32 cellular contexts compared by ENCODE assay signal in genomic region chr1:174224641-174225040, GRCh38.
"Had no signal": no experiment of that assay in that cellular context is flagged by ENCODE, and none has a peak within 500 bp of the region (broad histone marks: within the 10 kb centered on the region; RNA-seq: fewer than 3 reads in every experiment).

No MANE protein-coding gene starts in this region.

- H3K4me2 ChIP-seq: PC-9 had no signal

- H2AFZ ChIP-seq: PC-9 had no signal

- H3K27ac ChIP-seq: brain microvascular endothelial cell, PC-9, RWPE1, WERI-Rb-1 had no signal

- H3K4me3 ChIP-seq: PC-9 had no signal

- H3K36me3 ChIP-seq: brain microvascular endothelial cell had no signal

- H3K27me3 ChIP-seq: brain microvascular endothelial cell had no signal

- DNase-seq: activated CD4-positive, alpha-beta memory T cell treated with anti-CD3 and anti-CD28 coated beads, Interleukin-2, amount 10 ng/mL, durations not matched to agents 7 days and 5 days; activated CD4-positive, alpha-beta T cell treated with anti-CD3 and anti-CD28 coated beads for 1 hour; activated CD4-positive, alpha-beta T cell treated with anti-CD3 and anti-CD28 coated beads for 48 hours; activated CD4-positive, CD25-positive, alpha-beta regulatory T cell; activated CD8-positive, alpha-beta memory T cell treated with anti-CD3 and anti-CD28 coated beads for 24 hours; activated CD8-positive, alpha-beta memory T cell treated with anti-CD3 and anti-CD28 coated beads, Interleukin-2, amount 10 ng/mL, durations not matched to agents 7 days and 5 days; activated CD8-positive, alpha-beta memory T cell treated with anti-CD3 and anti-CD28 coated beads, Interleukin-2, amount 50 U/mL, for 48 hours; activated effector memory CD4-positive, alpha-beta T cell treated with anti-CD3 and anti-CD28 coated beads, Interleukin-2, amount 50 U/mL, for 16 hours; activated naive CD4-positive, alpha-beta T cell; activated naive CD4-positive, alpha-beta T cell treated with anti-CD3 and anti-CD28 coated beads, Interleukin-2, amount 50 U/mL, for 16 hours; activated naive CD8-positive, alpha-beta T cell treated with anti-CD3 and anti-CD28 coated beads for 36 hours; activated T-cell treated with anti-CD3 and anti-CD28 coated beads, Interleukin-2, amount 50 U/mL, for 1 hour; activated T-cell treated with anti-CD3 and anti-CD28 coated beads, Interleukin-2, amount 50 U/mL, for 72 hours; amniotic stem cell; aorta; brain microvascular endothelial cell; central memory CD4-positive, alpha-beta T cell; NCI-H1048; NCI-H1105 treated with DMSO at 0.1 percent for 48 hours; NCI-H1436; NCI-H1694 treated with DMSO at 0.1 percent for 48 hours; NCI-H2029; NCI-H345; NCI-H524 treated with DMSO at 0.1 percent for 48 hours; PC-9; SIG-M5; T-cell; T-helper 2 cell; T-helper 9 cell; WERI-Rb-1 had no signal

- FAIRE-seq: RCC 7860 had no signal
